1 cellular context compared by ENCODE assay signal in the genomic region with DNA sequence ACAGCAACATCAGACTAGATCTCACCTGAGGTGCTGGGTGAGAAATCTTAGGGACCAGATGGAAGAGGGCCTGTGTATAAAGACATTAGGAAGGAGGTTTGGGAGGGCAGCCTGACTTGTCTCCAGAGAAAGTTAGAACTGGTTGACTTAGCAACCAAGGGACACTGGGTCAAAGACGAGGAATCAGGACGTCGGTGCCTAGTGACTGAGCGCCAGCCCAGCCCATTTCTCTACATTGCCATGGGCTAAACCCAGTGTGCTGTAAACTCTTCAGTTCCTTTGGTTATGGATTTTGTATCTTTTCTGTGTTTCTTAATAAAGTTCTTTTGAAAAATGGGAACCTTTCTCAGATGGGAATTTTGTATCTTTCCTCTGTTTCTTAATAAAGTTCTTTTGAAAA.
A peak's percentile ranks its signal among the peaks of the same experiment; 100 is the strongest.
TF ChIP-seq lines count a peak whose summit lies in the region.

No MANE protein-coding gene starts in this region.

TF ChIP-seq in HepG2, 621 proteins besides CTCF, POLR2A, EP300 and RAD21:
- TF ChIP-seq, protein P1, sequence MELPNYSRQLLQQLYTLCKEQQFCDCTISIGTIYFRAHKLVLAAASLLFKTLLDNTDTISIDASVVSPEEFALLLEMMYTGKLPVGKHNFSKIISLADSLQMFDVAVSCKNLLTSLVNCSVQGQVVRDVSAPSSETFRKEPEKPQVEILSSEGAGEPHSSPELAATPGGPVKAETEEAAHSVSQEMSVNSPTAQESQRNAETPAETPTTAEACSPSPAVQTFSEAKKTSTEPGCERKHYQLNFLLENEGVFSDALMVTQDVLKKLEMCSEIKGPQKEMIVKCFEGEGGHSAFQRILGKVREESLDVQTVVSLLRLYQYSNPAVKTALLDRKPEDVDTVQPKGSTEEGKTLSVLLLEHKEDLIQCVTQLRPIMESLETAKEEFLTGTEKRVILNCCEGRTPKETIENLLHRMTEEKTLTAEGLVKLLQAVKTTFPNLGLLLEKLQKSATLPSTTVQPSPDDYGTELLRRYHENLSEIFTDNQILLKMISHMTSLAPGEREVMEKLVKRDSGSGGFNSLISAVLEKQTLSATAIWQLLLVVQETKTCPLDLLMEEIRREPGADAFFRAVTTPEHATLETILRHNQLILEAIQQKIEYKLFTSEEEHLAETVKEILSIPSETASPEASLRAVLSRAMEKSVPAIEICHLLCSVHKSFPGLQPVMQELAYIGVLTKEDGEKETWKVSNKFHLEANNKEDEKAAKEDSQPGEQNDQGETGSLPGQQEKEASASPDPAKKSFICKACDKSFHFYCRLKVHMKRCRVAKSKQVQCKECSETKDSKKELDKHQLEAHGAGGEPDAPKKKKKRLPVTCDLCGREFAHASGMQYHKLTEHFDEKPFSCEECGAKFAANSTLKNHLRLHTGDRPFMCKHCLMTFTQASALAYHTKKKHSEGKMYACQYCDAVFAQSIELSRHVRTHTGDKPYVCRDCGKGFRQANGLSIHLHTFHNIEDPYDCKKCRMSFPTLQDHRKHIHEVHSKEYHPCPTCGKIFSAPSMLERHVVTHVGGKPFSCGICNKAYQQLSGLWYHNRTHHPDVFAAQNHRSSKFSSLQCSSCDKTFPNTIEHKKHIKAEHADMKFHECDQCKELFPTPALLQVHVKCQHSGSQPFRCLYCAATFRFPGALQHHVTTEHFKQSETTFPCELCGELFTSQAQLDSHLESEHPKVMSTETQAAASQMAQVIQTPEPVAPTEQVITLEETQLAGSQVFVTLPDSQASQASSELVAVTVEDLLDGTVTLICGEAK (IDR thresholded peaks at IDR 0.05) = 0 out of 2 replicates have a peak, but pooled peaks have one; percentile 13
- TF ChIP-seq, protein P1 (CRISPR knock-in tag; IDR thresholded peaks at IDR 0.05) = no peak
- TF ChIP-seq, protein P2, sequence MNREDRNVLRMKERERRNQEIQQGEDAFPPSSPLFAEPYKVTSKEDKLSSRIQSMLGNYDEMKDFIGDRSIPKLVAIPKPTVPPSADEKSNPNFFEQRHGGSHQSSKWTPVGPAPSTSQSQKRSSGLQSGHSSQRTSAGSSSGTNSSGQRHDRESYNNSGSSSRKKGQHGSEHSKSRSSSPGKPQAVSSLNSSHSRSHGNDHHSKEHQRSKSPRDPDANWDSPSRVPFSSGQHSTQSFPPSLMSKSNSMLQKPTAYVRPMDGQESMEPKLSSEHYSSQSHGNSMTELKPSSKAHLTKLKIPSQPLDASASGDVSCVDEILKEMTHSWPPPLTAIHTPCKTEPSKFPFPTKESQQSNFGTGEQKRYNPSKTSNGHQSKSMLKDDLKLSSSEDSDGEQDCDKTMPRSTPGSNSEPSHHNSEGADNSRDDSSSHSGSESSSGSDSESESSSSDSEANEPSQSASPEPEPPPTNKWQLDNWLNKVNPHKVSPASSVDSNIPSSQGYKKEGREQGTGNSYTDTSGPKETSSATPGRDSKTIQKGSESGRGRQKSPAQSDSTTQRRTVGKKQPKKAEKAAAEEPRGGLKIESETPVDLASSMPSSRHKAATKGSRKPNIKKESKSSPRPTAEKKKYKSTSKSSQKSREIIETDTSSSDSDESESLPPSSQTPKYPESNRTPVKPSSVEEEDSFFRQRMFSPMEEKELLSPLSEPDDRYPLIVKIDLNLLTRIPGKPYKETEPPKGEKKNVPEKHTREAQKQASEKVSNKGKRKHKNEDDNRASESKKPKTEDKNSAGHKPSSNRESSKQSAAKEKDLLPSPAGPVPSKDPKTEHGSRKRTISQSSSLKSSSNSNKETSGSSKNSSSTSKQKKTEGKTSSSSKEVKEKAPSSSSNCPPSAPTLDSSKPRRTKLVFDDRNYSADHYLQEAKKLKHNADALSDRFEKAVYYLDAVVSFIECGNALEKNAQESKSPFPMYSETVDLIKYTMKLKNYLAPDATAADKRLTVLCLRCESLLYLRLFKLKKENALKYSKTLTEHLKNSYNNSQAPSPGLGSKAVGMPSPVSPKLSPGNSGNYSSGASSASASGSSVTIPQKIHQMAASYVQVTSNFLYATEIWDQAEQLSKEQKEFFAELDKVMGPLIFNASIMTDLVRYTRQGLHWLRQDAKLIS (CRISPR knock-in tag; IDR thresholded peaks at IDR 0.05) = no peak
- TF ChIP-seq ZNF891 (CRISPR knock-in tag; IDR thresholded peaks at IDR 0.05) (no peak), ZNF781 (CRISPR knock-in tag; IDR thresholded peaks at IDR 0.05; ENCODE audit: borderline replicate concordance, not compliant biosample characterization) (no peak)
TF ChIP-seq in HepG2: peak in this region for 1.
